2 cellular contexts compared by ENCODE assay signal in genomic region chr11:75465701-75466531, GRCh38.
TF ChIP-seq lines count a peak whose summit lies in the region.

No MANE protein-coding gene starts in this region.

TF ChIP-seq in IMR-90, 13 proteins besides CTCF, POLR2A, EP300 and RAD21:
- no peak for TF ChIP-seq NFE2L2 (IDR thresholded peaks at IDR 0.05; ENCODE audit: low read depth, low read length)
- no peak for TF ChIP-seq RCOR1 (IDR thresholded peaks at IDR 0.05; ENCODE audit: insufficient replicate concordance, low read length)
- TF ChIP-seq CHD1 (IDR thresholded peaks at IDR 0.05; ENCODE audit: low read depth, low read length): no peak
- TF ChIP-seq MXI1 (IDR thresholded peaks at IDR 0.05; ENCODE audit: borderline replicate concordance, low read depth, low read length): no peak
- TF ChIP-seq BHLHE40 (IDR thresholded peaks at IDR 0.05; ENCODE audit: low read depth, low read length): no peak
- peak; percentile 59; the same call in 1 of the 2 replicates for TF ChIP-seq MAZ (IDR thresholded peaks at IDR 0.05; ENCODE audit: borderline replicate concordance, low read depth, low read length)
- no peak for TF ChIP-seq FOS (IDR thresholded peaks at IDR 0.05; ENCODE audit: low read depth, low read length)

TF ChIP-seq in H1, 55 proteins besides CTCF, POLR2A, EP300 and RAD21:
- TF ChIP-seq PHF8 (conservative IDR thresholded peaks at IDR 0.05; ENCODE audit: low read depth, low read length) (no peak), MAX (IDR thresholded peaks at IDR 0.05) (0 out of 2 replicates have a peak, but pooled peaks have one; percentile 7), GTF2F1 (IDR thresholded peaks at IDR 0.05; ENCODE audit: borderline replicate concordance, low read depth, low read length) (no peak), FOSL1 (IDR thresholded peaks at IDR 0.05; ENCODE audit: insufficient read depth, low read depth, low read length) (no peak), TEAD4 (IDR thresholded peaks at IDR 0.05; ENCODE audit: low read depth, low read length) (0 out of 2 replicates have a peak, but pooled peaks have one; percentile 21)
